18 cellular contexts compared by ENCODE assay signal in genomic region chr15:32959077-32959476, GRCh38.
DNase-seq lines count a peak whose midpoint lies in the region; ATAC-seq and TF ChIP-seq lines count a peak whose summit lies in the region.
"Had no signal": no experiment of that assay in that cellular context is flagged by ENCODE, and none has a peak within 500 bp of the region (broad histone marks: within the 10 kb centered on the region; RNA-seq: fewer than 3 reads in every experiment).

No MANE protein-coding gene starts in this region.

- H2BK12ac ChIP-seq in mesenchymal stem cell (ENCODE audit: low read length in 2 of 2) = no peak overlapping the region

- no peak overlapping the region for H2BK15ac ChIP-seq in mesenchymal stem cell (ENCODE audit: low read depth, poor library complexity, severe bottlenecking)

- H3K23ac ChIP-seq in mesenchymal stem cell (ENCODE audit: low read length in 2 of 2) = no peak overlapping the region

- WGBS in mesenchymal stem cell = 88% methylated on average over 1 of the region's 1 CpG

- no peak overlapping the region for H2AK5ac ChIP-seq in mesenchymal stem cell (ENCODE audit: low read length, severe bottlenecking)

- H3K4me3 ChIP-seq in AG10803 (ENCODE audit: low read length) (no peak overlapping the region), KMS-11 (IDR thresholded peaks at IDR 0.05; ENCODE audit: insufficient read depth, low read depth, low read length) (no peak overlapping the region), brain microvascular endothelial cell (ENCODE audit: low read depth, low read length) (no peak overlapping the region), mesenchymal stem cell (ENCODE audit: insufficient read depth in 1 of 2, low read depth in 1 of 2, low read length in 2 of 2) (peak overlapping the region in 1 of 2 experiments; percentile 48)
- H3K4me3 ChIP-seq: PC-9 had no signal

- no peak overlapping the region for H3K14ac ChIP-seq in mesenchymal stem cell (ENCODE audit: low read length in 2 of 2)

- no peak overlapping the region for H3K27ac ChIP-seq in KMS-11
- peak overlapping the region; percentile 27 for H3K27ac ChIP-seq in brain microvascular endothelial cell
- H3K27ac ChIP-seq in mesenchymal stem cell (ENCODE audit: low read length, poor library complexity, severe bottlenecking) = no peak overlapping the region
- H3K27ac ChIP-seq: epithelial cell of prostate, parathyroid adenoma, PC-9 had no signal

- CTCF ChIA-PET in HEK293T (lab: Yijun Ruan, JAX) = no interaction called here

- no peaks in the 10 kb centered on the region for H4K20me1 ChIP-seq in KMS-11 (ENCODE audit: insufficient read depth)

- H3K27me3 ChIP-seq in KMS-11 (ENCODE audit: insufficient read depth, low read depth) = no peaks in the 10 kb centered on the region
- H3K27me3 ChIP-seq in brain microvascular endothelial cell (replicated peaks) = no peaks in the 10 kb centered on the region
- no peaks in the 10 kb centered on the region for H3K27me3 ChIP-seq in mesenchymal stem cell (ENCODE audit: control insufficient read depth in 1 of 2, insufficient read depth in 1 of 2, low read length in 2 of 2)

- in situ Hi-C loops in brain microvascular endothelial cell (cut with HindIII; ENCODE audit: low pct_ligation_motif_present, low sequenced_read_pairs) = no loop called here

- 0 out of 2 replicates have a peak, but pooled peaks cover 4% of the 10 kb centered on the region for H3K79me2 ChIP-seq in KMS-11 (ENCODE audit: insufficient read depth, low read depth)
- H3K79me2 ChIP-seq: parathyroid adenoma had no signal

- no peak for ATAC-seq in GM18520 (IDR thresholded peaks at IDR 0.05; ENCODE audit: unreplicated experiment)
- no peak for ATAC-seq in HG02970 (IDR thresholded peaks at IDR 0.05; ENCODE audit: low FRiP score, unreplicated experiment)

- POLR2A ChIA-PET in HEK293T (lab: Yijun Ruan, JAX) = no interaction called here

- no peak overlapping the region for H2BK5ac ChIP-seq in mesenchymal stem cell (ENCODE audit: low read depth, low read length, poor library complexity, severe bottlenecking)

- no peak overlapping the region for H3K4ac ChIP-seq in mesenchymal stem cell (ENCODE audit: low read depth in 1 of 2, low read length in 2 of 2)

- no peaks in the 10 kb centered on the region for H3K9me3 ChIP-seq in mesenchymal stem cell (ENCODE audit: control insufficient read depth, low read length)

- H3K79me1 ChIP-seq in mesenchymal stem cell (replicated peaks; ENCODE audit: low read length, poor library complexity, severe bottlenecking) = peaks cover 3% of the 10 kb centered on the region

- H3K4me1 ChIP-seq in KMS-11 (ENCODE audit: low read depth, poor library complexity, severe bottlenecking) (peaks cover 17% of the 10 kb centered on the region), mesenchymal stem cell (ENCODE audit: control insufficient read depth, insufficient read depth, low read depth, low read length) (no peaks in the 10 kb centered on the region)
- H3K4me1 ChIP-seq: parathyroid adenoma had no signal

- peak; percentile 80 for DNase-seq in AG10803 (ENCODE audit: low read depth)
- peak; percentile 20 for DNase-seq in brain microvascular endothelial cell
- DNase-seq in mesenchymal stem cell = peak; percentile 30
- DNase-seq in HEK293T (ENCODE audit: extremely low spot score) = no peak
- DNase-seq in SIG-M5 (lab: John Stamatoyannopoulos, UW) = no peak
- DNase-seq: activated CD4-positive, alpha-beta T cell treated with anti-CD3 and anti-CD28 coated beads for 48 hours; activated naive CD8-positive, alpha-beta T cell treated with anti-CD3 and anti-CD28 coated beads, Interleukin-2, amount 10 ng/mL, durations not matched to agents 7 days and 5 days; activated T-cell treated with anti-CD3 and anti-CD28 coated beads, Interleukin-2, amount 50 U/mL, for 1 hour; DND-41; NCI-H1417 treated with DMSO at 0.1 percent for 48 hours; NCI-H345; PC-9; trophoblast cell had no signal

- H4K91ac ChIP-seq in mesenchymal stem cell (ENCODE audit: low read length) = no peak overlapping the region

- no peak overlapping the region for H3K9ac ChIP-seq in KMS-11
- peak overlapping the region; percentile 60 for H3K9ac ChIP-seq in mesenchymal stem cell (ENCODE audit: low read length)
- H3K9ac ChIP-seq: parathyroid adenoma had no signal

- H2AFZ ChIP-seq in KMS-11 (ENCODE audit: low read depth) (no peak overlapping the region), mesenchymal stem cell (ENCODE audit: low read depth, low read length) (no peak overlapping the region)
- H2AFZ ChIP-seq: parathyroid adenoma, PC-9 had no signal

- H3K4me2 ChIP-seq in KMS-11 (peak overlapping the region; percentile 44; the same call in 1 of the 2 replicates), mesenchymal stem cell (ENCODE audit: low read length, poor library complexity, severe bottlenecking) (no peak overlapping the region)
- H3K4me2 ChIP-seq: PC-9 had no signal

- no peak overlapping the region for H3K18ac ChIP-seq in mesenchymal stem cell (ENCODE audit: low read depth in 1 of 2, low read length in 2 of 2)

- H3K36me3 ChIP-seq in KMS-11 (ENCODE audit: insufficient read depth) (no peaks in the 10 kb centered on the region), brain microvascular endothelial cell (replicated peaks) (no peaks in the 10 kb centered on the region), mesenchymal stem cell (ENCODE audit: control insufficient read depth in 1 of 2, insufficient read depth in 2 of 2, low read depth in 1 of 2, low read length in 2 of 2) (peaks cover 0 to 2% of the 10 kb centered on the region in 2 experiments)

- no peak for TF ChIP-seq CTCF in AG10803 (conservative IDR thresholded peaks at IDR 0.05; ENCODE audit: low read length)
- no peak for TF ChIP-seq CTCF in KMS-11 (conservative IDR thresholded peaks at IDR 0.05; ENCODE audit: low read depth, low read length)
- no peak for TF ChIP-seq CTCF in brain microvascular endothelial cell (IDR thresholded peaks at IDR 0.05; ENCODE audit: low read depth, low read length, missing control alignments)

- no peak overlapping the region for H4K8ac ChIP-seq in mesenchymal stem cell (ENCODE audit: low read length)

- H2BK120ac ChIP-seq in mesenchymal stem cell (ENCODE audit: low read depth, low read length) = no peak overlapping the region

TF ChIP-seq in HEK293T, 16 proteins besides CTCF, POLR2A, EP300 and RAD21:
- no peak for TF ChIP-seq ARNT (IDR thresholded peaks at IDR 0.05)
- no peak for TF ChIP-seq ZNF384 (IDR thresholded peaks at IDR 0.05)
- no peak for TF ChIP-seq HDGF (IDR thresholded peaks at IDR 0.05; ENCODE audit: borderline replicate concordance)
- TF ChIP-seq NFRKB (IDR thresholded peaks at IDR 0.05) = no peak
- TF ChIP-seq FOXA1 (IDR thresholded peaks at IDR 0.05) = no peak
- TF ChIP-seq SP1 (IDR thresholded peaks at IDR 0.05) = no peak
- no peak for TF ChIP-seq FOXK2 (IDR thresholded peaks at IDR 0.05)
- no peak for TF ChIP-seq FOXM1 (IDR thresholded peaks at IDR 0.05; ENCODE audit: borderline replicate concordance)
- TF ChIP-seq BHLHE40 (IDR thresholded peaks at IDR 0.05; ENCODE audit: borderline replicate concordance) = no peak
- no peak for TF ChIP-seq LEF1 (IDR thresholded peaks at IDR 0.05; ENCODE audit: borderline replicate concordance)
- no peak for TF ChIP-seq SUZ12 (IDR thresholded peaks at IDR 0.05)
- no peak for TF ChIP-seq ELF4 (IDR thresholded peaks at IDR 0.05)
- TF ChIP-seq PKNOX1 (IDR thresholded peaks at IDR 0.05) = no peak
- TF ChIP-seq L3MBTL2 (conservative IDR thresholded peaks at IDR 0.05) = no peak
- TF ChIP-seq CTBP1 (IDR thresholded peaks at IDR 0.05; ENCODE audit: borderline replicate concordance) = no peak
- no peak for TF ChIP-seq TARDBP (IDR thresholded peaks at IDR 0.05)

Comparison
In these comparisons a context has a peak if more than half of its experiments do, and no peak if none do; other contexts are left out.
1. DNase-seq: peak in AG10803 (single experiment), brain microvascular endothelial cell (single experiment) and mesenchymal stem cell (single experiment); none in HEK293T (single experiment) and SIG-M5 (single experiment).